In genomic region chr12:74393265-74393664, GRCh38 we compare ENCODE assay signal across 25 cellular contexts.
DNase-seq lines count a peak whose midpoint lies in the region; ATAC-seq, FAIRE-seq and TF ChIP-seq lines count a peak whose summit lies in the region.
"Had no signal": no experiment of that assay in that cellular context is flagged by ENCODE, and none has a peak within 500 bp of the region (broad histone marks: within the 10 kb centered on the region; RNA-seq: fewer than 3 reads in every experiment).

No MANE protein-coding gene starts in this region.

- CTCF ChIA-PET in PC-3 (lab: Charles Lee) (no interaction called here), mammary epithelial cell (lab: Charles Lee; ENCODE audit: low non-redundant PET) (no interaction called here)
- CTCF ChIA-PET in naive thymus-derived CD4-positive, alpha-beta T cell (lab: Charles Lee), result no interaction called here

- TF ChIP-seq POLR2A in H54 (IDR thresholded peaks at IDR 0.05; ENCODE audit: low read depth, low read length), result no peak

- in situ Hi-C loops in mammary epithelial cell (cut with MboI; ENCODE audit: low sequenced_read_pairs in 2 of 2), result no loop called here

- H3K9ac ChIP-seq in PC-3 (ENCODE audit: low read length), result no peak overlapping the region
- H3K9ac ChIP-seq in mammary epithelial cell (ENCODE audit: insufficient read depth, low read length), result no peak overlapping the region

- H3K4me2 ChIP-seq in PC-3 (ENCODE audit: low read length) (peak overlapping the region; percentile 54), mammary epithelial cell (ENCODE audit: insufficient read depth, low read depth, low read length) (no peak overlapping the region)
- H3K4me2 ChIP-seq: GM23338 had no signal

- no peaks in the 10 kb centered on the region for H3K36me3 ChIP-seq in PC-3 (ENCODE audit: low read depth, low read length)
- no peaks in the 10 kb centered on the region for H3K36me3 ChIP-seq in mammary epithelial cell (ENCODE audit: insufficient read depth, low read length)
- H3K36me3 ChIP-seq in naive thymus-derived CD4-positive, alpha-beta T cell (ENCODE audit: control insufficient read depth in 2 of 3, insufficient read depth in 3 of 3, low read length in 3 of 3), result no peaks in the 10 kb centered on the region

- H3K27ac Mint-ChIP-seq in naive thymus-derived CD4-positive, alpha-beta T cell, result no peak overlapping the region
- no peak overlapping the region for H3K27ac Mint-ChIP-seq in endothelial cell (ENCODE audit: unreplicated experiment)
- H3K27ac Mint-ChIP-seq: CD4-positive, CD25-positive, alpha-beta regulatory T cell; GM23338; HFFc6 had no signal

- intact Hi-C loops in PC-3 (cut with micrococcal nuclease) (no loop called here), mammary epithelial cell (cut with micrococcal nuclease) (no loop called here)
- intact Hi-C loops in naive thymus-derived CD4-positive, alpha-beta T cell (cut with micrococcal nuclease), result no loop called here

- DNase-seq in H54 (ENCODE audit: insufficient read length, low spot score) (no peak), PC-3 (peak; percentile 83), mammary epithelial cell (peak; percentile 65), Kasumi-1 (lab: John Stamatoyannopoulos, UW) (no peak), endothelial cell (ENCODE audit: low spot score) (no peak)
- DNase-seq in naive thymus-derived CD4-positive, alpha-beta T cell, result no peak
- DNase-seq: Caco-2; CD4-positive, CD25-positive, alpha-beta regulatory T cell; DMS 273 treated with DMSO at 0.1 percent for 48 hours; HFFc6; IMR-90; NCI-H1694; NCI-H2081; NCI-H2171; NCI-H345; NCI-H524; NCI-H774; NK-92 treated with Interleukin-12 subunit alpha and Interleukin-12 subunit beta, amount 100 ng/mL, for 24 hours had no signal

- H3K9me3 Mint-ChIP-seq in naive thymus-derived CD4-positive, alpha-beta T cell, result peaks cover 0 to 5% (median 0%) of the 10 kb centered on the region in 11 donors
- no peaks in the 10 kb centered on the region for H3K9me3 Mint-ChIP-seq in endothelial cell (ENCODE audit: unreplicated experiment)
- H3K9me3 Mint-ChIP-seq: GM23338 had no signal

- H3K9me2 ChIP-seq in PC-3 (replicated peaks; ENCODE audit: low read length), result no peaks in the 10 kb centered on the region

- dilution Hi-C loops in mammary epithelial cell (cut with HindIII; ENCODE audit: low sequenced_read_pairs), result no loop called here

- WGBS in mammary epithelial cell (ENCODE audit: low coverage, missing lambda C conversion rate), result 54% methylated on average over 4 of the region's 4 CpGs

- no peaks in the 10 kb centered on the region for H3K4me1 Mint-ChIP-seq in naive thymus-derived CD4-positive, alpha-beta T cell
- peaks cover 6% of the 10 kb centered on the region for H3K4me1 Mint-ChIP-seq in endothelial cell (ENCODE audit: unreplicated experiment)
- H3K4me1 Mint-ChIP-seq: CD4-positive, CD25-positive, alpha-beta regulatory T cell; GM23338 had no signal

- H3K27me3 Mint-ChIP-seq in naive thymus-derived CD4-positive, alpha-beta T cell, result peaks cover 0 to 5% (median 0%) of the 10 kb centered on the region in 5 donors
- H3K27me3 Mint-ChIP-seq in endothelial cell (ENCODE audit: unreplicated experiment), result peaks cover 3% of the 10 kb centered on the region
- H3K27me3 Mint-ChIP-seq: CD4-positive, CD25-positive, alpha-beta regulatory T cell had no signal

- no peak overlapping the region for H3K4me3 Mint-ChIP-seq in naive thymus-derived CD4-positive, alpha-beta T cell
- H3K4me3 Mint-ChIP-seq in endothelial cell (ENCODE audit: unreplicated experiment), result no peak overlapping the region
- H3K4me3 Mint-ChIP-seq: CD4-positive, CD25-positive, alpha-beta regulatory T cell; GM23338; HFFc6 had no signal

- H3K4me1 ChIP-seq in PC-3 (ENCODE audit: insufficient read depth, low read length) (peaks cover 12% of the 10 kb centered on the region), mammary epithelial cell (ENCODE audit: insufficient read depth, low read length) (no peaks in the 10 kb centered on the region)
- H3K4me1 ChIP-seq in naive thymus-derived CD4-positive, alpha-beta T cell (ENCODE audit: control insufficient read depth in 2 of 2, insufficient read depth in 2 of 2, low read length in 2 of 2), result no peaks in the 10 kb centered on the region
- H3K4me1 ChIP-seq: Caco-2 had no signal

- H3K4me3 ChIP-seq in PC-3 (ENCODE audit: low read length) (no peak overlapping the region), mammary epithelial cell (replicated peaks in 1 of 3; ENCODE audit: insufficient read depth in 1 of 3, low read depth in 2 of 3, low read length in 3 of 3) (no peak overlapping the region)
- no peak overlapping the region for H3K4me3 ChIP-seq in naive thymus-derived CD4-positive, alpha-beta T cell (ENCODE audit: low read length)
- H3K4me3 ChIP-seq: GM23338 had no signal

- ATAC-seq in PC-3 (peak; percentile 97), GM18907 (IDR thresholded peaks at IDR 0.05; ENCODE audit: unreplicated experiment) (no peak)
- ATAC-seq in naive thymus-derived CD4-positive, alpha-beta T cell, result no peak
- ATAC-seq: GM23338, Panc1, Right ventricle myocardium inferior had no signal

- peaks cover 3% of the 10 kb centered on the region for H3F3A ChIP-seq in PC-3 (ENCODE audit: low read length, unreplicated experiment)

- H3K79me2 ChIP-seq in PC-3 (ENCODE audit: low read length), result no peaks in the 10 kb centered on the region
- H3K79me2 ChIP-seq in mammary epithelial cell (ENCODE audit: insufficient read depth, low read length), result no peaks in the 10 kb centered on the region

- H2AFZ ChIP-seq in PC-3 (ENCODE audit: low read length) (no peak overlapping the region), mammary epithelial cell (ENCODE audit: low read depth, low read length) (no peak overlapping the region)
- H2AFZ ChIP-seq: GM23338 had no signal

- no peaks in the 10 kb centered on the region for H3K36me3 Mint-ChIP-seq in naive thymus-derived CD4-positive, alpha-beta T cell
- H3K36me3 Mint-ChIP-seq in endothelial cell (ENCODE audit: low read depth, unreplicated experiment), result no peaks in the 10 kb centered on the region
- H3K36me3 Mint-ChIP-seq: CD4-positive, CD25-positive, alpha-beta regulatory T cell had no signal

- H3K27me3 ChIP-seq in PC-3 (ENCODE audit: low read length) (no peaks in the 10 kb centered on the region), mammary epithelial cell (ENCODE audit: insufficient read depth, low read length) (peaks cover 2% of the 10 kb centered on the region)
- no peaks in the 10 kb centered on the region for H3K27me3 ChIP-seq in naive thymus-derived CD4-positive, alpha-beta T cell (ENCODE audit: control insufficient read depth in 2 of 2, insufficient read depth in 2 of 2, low read length in 2 of 2)

- H3K9me3 ChIP-seq in PC-3 (ENCODE audit: low read length), result no peaks in the 10 kb centered on the region
- H3K9me3 ChIP-seq in mammary epithelial cell (replicated peaks; ENCODE audit: insufficient read depth, low read length), result no peaks in the 10 kb centered on the region
- H3K9me3 ChIP-seq in naive thymus-derived CD4-positive, alpha-beta T cell (ENCODE audit: control insufficient read depth in 2 of 3, low read length in 3 of 3), result no peaks in the 10 kb centered on the region
- H3K9me3 ChIP-seq: Caco-2 had no signal

- FAIRE-seq in H54 (lab: Jason Lieb, UNC), result peak; percentile 61
- FAIRE-seq: G401.6, GM12892 had no signal

- POLR2A ChIA-PET in PC-3 (lab: Charles Lee; ENCODE audit: unreplicated experiment), result no interaction called here
- POLR2A ChIA-PET in naive thymus-derived CD4-positive, alpha-beta T cell (lab: Charles Lee), result no interaction called here

- no peaks in the 10 kb centered on the region for H4K20me1 ChIP-seq in PC-3 (ENCODE audit: low read length)
- H4K20me1 ChIP-seq in mammary epithelial cell (ENCODE audit: insufficient read depth, low read length), result no peaks in the 10 kb centered on the region

- peak overlapping the region; percentile 28 for H3K27ac ChIP-seq in PC-3 (ENCODE audit: low read length)
- H3K27ac ChIP-seq in mammary epithelial cell (ENCODE audit: insufficient read depth, low read depth, low read length), result no peak overlapping the region
- no peak overlapping the region for H3K27ac ChIP-seq in naive thymus-derived CD4-positive, alpha-beta T cell (ENCODE audit: low read depth, low read length)
- H3K27ac ChIP-seq: HL-60 had no signal

- BruUV-seq in PC-3 (replicated peaks; lab: Mats Ljungman, UMichigan), result no TSS peak
- no TSS peak for BruUV-seq in mammary epithelial cell (replicated peaks; lab: Mats Ljungman, UMichigan)

- TF ChIP-seq CTCF in PC-3 (conservative IDR thresholded peaks at IDR 0.05; ENCODE audit: low read depth, low read length) (no peak), mammary epithelial cell (conservative IDR thresholded peaks at IDR 0.05 in 1 of 2, IDR thresholded peaks at IDR 0.05 in 1 of 2; ENCODE audit: extremely low read depth in 1 of 2, insufficient read depth in 1 of 2, low read depth in 1 of 2, low read length in 2 of 2) (no peak), endothelial cell (IDR thresholded peaks at IDR 0.05; ENCODE audit: unreplicated experiment) (no peak)

Comparison
In these comparisons a context has a peak if more than half of its experiments do, and no peak if none do; other contexts are left out.
1. DNase-seq: peak in PC-3 (single experiment) and mammary epithelial cell (single experiment); none in H54 (single experiment), Kasumi-1 (0 of 2), naive thymus-derived CD4-positive, alpha-beta T cell (0 of 9) and endothelial cell (single experiment).